27 cellular contexts compared by ENCODE assay signal in the genomic region with DNA sequence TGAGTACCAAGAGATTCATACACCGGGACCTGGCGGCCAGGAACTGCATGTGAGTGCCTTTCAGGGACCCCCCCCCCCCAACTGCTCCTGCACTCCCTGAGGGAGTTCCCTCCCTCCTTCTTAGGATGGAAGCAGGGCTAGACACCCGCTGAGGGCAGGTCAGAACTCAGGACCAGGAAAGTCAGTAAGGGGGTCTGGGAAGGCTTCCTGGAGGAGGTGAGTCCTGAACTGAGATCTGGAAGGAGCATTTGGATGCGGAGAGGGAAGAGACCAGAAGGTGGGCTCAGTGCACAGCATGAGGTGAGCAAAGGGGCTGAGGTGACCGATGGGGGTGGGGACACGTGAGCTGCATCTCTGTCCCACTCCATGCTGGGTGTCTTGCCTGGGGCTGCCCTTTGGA. TPM values are rescaled to one million over a fixed set of nuclear protein-coding genes. Genes with fewer than 3 reads are reported as not detected.
"Had no signal": no experiment of that assay in that cellular context is flagged by ENCODE, and none has a peak within 500 bp of the region (broad histone marks: within the 10 kb centered on the region; RNA-seq: fewer than 3 reads in every experiment).

No MANE protein-coding gene starts in this region.

- H3K9me3 ChIP-seq: neutrophil, pancreas, psoas muscle, right lobe of liver, sigmoid colon, stomach, thoracic aorta, thyroid gland, tibial nerve, upper lobe of left lung, vagina had no signal

- H3K4me1 Mint-ChIP-seq: neural crest cell; stimulated activated effector memory CD8-positive, alpha-beta T cell treated with anti-CD3 and anti-CD28 coated beads, Interleukin-12 subunit alpha, Interleukin-12 subunit beta, amount 100 ng/mL, for 72 hours; stimulated activated naive B cell treated with anti-CD40 and anti-IgM and Interleukin-4, amounts not matched to agents 10 μg/mL and 1 μg/mL and 100 μg/mL, for 72 hours had no signal

- H3K27ac Mint-ChIP-seq: natural killer cell treated with Interleukin-12 subunit alpha and Interleukin-12 subunit beta and Interleukin-15 and Interleukin-18, amount 100 ng/mL, for 72 hours; stimulated activated effector memory CD8-positive, alpha-beta T cell treated with anti-CD3 and anti-CD28 coated beads, Interleukin-12 subunit alpha, Interleukin-12 subunit beta, amount 100 ng/mL, for 72 hours; stimulated activated naive B cell treated with anti-CD40 and anti-IgM and Interleukin-4, amounts not matched to agents 10 μg/mL and 1 μg/mL and 100 μg/mL, for 72 hours; stimulated activated naive CD8-positive, alpha-beta T cell treated with anti-CD3 and anti-CD28 coated beads, Interleukin-15, Interleukin-2, amounts not matched to agents 100 ng/mL and 50 ng/mL, for 24 hours had no signal

- ATAC-seq: natural killer cell treated with Interleukin-12 subunit alpha and Interleukin-12 subunit beta and Interleukin-15 and Interleukin-18, amount 100 ng/mL, for 72 hours; pancreas; psoas muscle; right cardiac atrium; right lobe of liver; stimulated activated effector memory CD8-positive, alpha-beta T cell treated with anti-CD3 and anti-CD28 coated beads, Interleukin-12 subunit alpha, Interleukin-12 subunit beta, amount 100 ng/mL, for 72 hours; stimulated activated naive B cell treated with anti-CD40 and anti-IgM and Interleukin-4, amounts not matched to agents 10 μg/mL and 1 μg/mL and 100 μg/mL, for 72 hours had no signal

- H3K27me3 ChIP-seq: pancreas, right lobe of liver, sigmoid colon, stomach, thyroid gland, tibial nerve, upper lobe of left lung, vagina had no signal

- H3K27ac ChIP-seq: neutrophil, pancreas, psoas muscle, right lobe of liver, sigmoid colon, stomach, thoracic aorta, thyroid gland, tibial nerve, upper lobe of left lung, vagina had no signal

- H3K36me3 ChIP-seq: neutrophil, pancreas, right lobe of liver had no signal

- H3K9me3 Mint-ChIP-seq: natural killer cell treated with Interleukin-12 subunit alpha and Interleukin-12 subunit beta and Interleukin-15 and Interleukin-18, amount 100 ng/mL, for 72 hours; nephron progenitor cell; neural crest cell; stimulated activated effector memory CD8-positive, alpha-beta T cell treated with anti-CD3 and anti-CD28 coated beads, Interleukin-12 subunit alpha, Interleukin-12 subunit beta, amount 100 ng/mL, for 72 hours; stimulated activated naive B cell treated with anti-CD40 and anti-IgM and Interleukin-4, amounts not matched to agents 10 μg/mL and 1 μg/mL and 100 μg/mL, for 72 hours; stimulated activated naive CD8-positive, alpha-beta T cell treated with anti-CD3 and anti-CD28 coated beads, Interleukin-15, Interleukin-2, amounts not matched to agents 100 ng/mL and 50 ng/mL, for 24 hours had no signal

- FAIRE-seq: pancreas, small intestine, urothelium cell line had no signal

- H3K36me3 Mint-ChIP-seq: natural killer cell treated with Interleukin-12 subunit alpha and Interleukin-12 subunit beta and Interleukin-15 and Interleukin-18, amount 100 ng/mL, for 72 hours; stimulated activated effector memory CD8-positive, alpha-beta T cell treated with anti-CD3 and anti-CD28 coated beads, Interleukin-12 subunit alpha, Interleukin-12 subunit beta, amount 100 ng/mL, for 72 hours; stimulated activated naive B cell treated with anti-CD40 and anti-IgM and Interleukin-4, amounts not matched to agents 10 μg/mL and 1 μg/mL and 100 μg/mL, for 72 hours had no signal

- H3K4me1 ChIP-seq: pancreas, psoas muscle, right lobe of liver, sigmoid colon, stomach, thyroid gland, tibial nerve, upper lobe of left lung, vagina had no signal

- H3K4me3 ChIP-seq: pancreas, psoas muscle, right lobe of liver, sigmoid colon, stomach, thoracic aorta, thyroid gland, tibial nerve, upper lobe of left lung, vagina had no signal

- DNase-seq: nephron progenitor cell; nucleus accumbens; pancreas; psoas muscle; right cardiac atrium; right lobe of liver; sigmoid colon; small intestine; stimulated activated CD4-positive, alpha-beta T cell treated with anti-CD3 and anti-CD28 coated beads, Interleukin-15, amount 100 ng/mL, for 24 hours; stimulated activated CD4-positive, alpha-beta T cell treated with anti-CD3 and anti-CD28 coated beads, Interleukin-2, amount 100 ng/mL, for 24 hours; stimulated activated CD4-positive, alpha-beta T cell treated with anti-CD3 and anti-CD28 coated beads, Interleukin-2, amount 100 ng/mL, for 48 hours; stimulated activated CD4-positive, alpha-beta T cell treated with anti-CD3 and anti-CD28 coated beads, Interleukin-4, amount 100 ng/mL, for 24 hours; stimulated activated naive B cell treated with anti-CD40 and anti-IgM and Interleukin-4, amounts not matched to agents 10 μg/mL and 1 μg/mL and 100 μg/mL, for 72 hours; stimulated activated naive CD4-positive, alpha-beta T cell treated with Interleukin-2 at 50 U/mL for 16 hours; stomach; thyroid gland; trophoblast cell; upper lobe of left lung had no signal

- H3K4me3 Mint-ChIP-seq: natural killer cell treated with Interleukin-12 subunit alpha and Interleukin-12 subunit beta and Interleukin-15 and Interleukin-18, amount 100 ng/mL, for 72 hours; nephron progenitor cell; neural crest cell; stimulated activated effector memory CD8-positive, alpha-beta T cell treated with anti-CD3 and anti-CD28 coated beads, Interleukin-12 subunit alpha, Interleukin-12 subunit beta, amount 100 ng/mL, for 72 hours; stimulated activated naive B cell treated with anti-CD40 and anti-IgM and Interleukin-4, amounts not matched to agents 10 μg/mL and 1 μg/mL and 100 μg/mL, for 72 hours; stimulated activated naive CD8-positive, alpha-beta T cell treated with anti-CD3 and anti-CD28 coated beads, Interleukin-15, Interleukin-2, amounts not matched to agents 100 ng/mL and 50 ng/mL, for 24 hours had no signal

RNA-seq across cellular contexts. Expression of a gene that starts 34.6 kb away (rescaled TPM):
- total RNA-seq: natural killer cell treated with Interleukin-12 subunit alpha and Interleukin-12 subunit beta and Interleukin-15 and Interleukin-18, amount 100 ng/mL, for 72 hours had no signal
